ENCODE assay signal across 1 cellular context in genomic region chr15:60575995-60576394, GRCh38.
TF ChIP-seq lines count a peak whose summit lies in the region.

No MANE protein-coding gene starts in this region.

TF ChIP-seq in HepG2, 621 proteins besides CTCF, POLR2A, EP300 and RAD21 (continued from another document and continues in another):
- TF ChIP-seq EHMT2 (IDR thresholded peaks at IDR 0.05; ENCODE audit: borderline replicate concordance, low read depth, low read length), result no peak
- no peak for TF ChIP-seq THRA (CRISPR knock-in tag; IDR thresholded peaks at IDR 0.05; ENCODE audit: borderline replicate concordance)
- TF ChIP-seq ZNF441 (CRISPR knock-in tag; IDR thresholded peaks at IDR 0.05; ENCODE audit: borderline replicate concordance), result no peak
- TF ChIP-seq HOMEZ (CRISPR knock-in tag; IDR thresholded peaks at IDR 0.05; ENCODE audit: low read depth), result 0 out of 2 replicates have a peak, but pooled peaks have one; percentile 23
- no peak for TF ChIP-seq ZNF788 (CRISPR knock-in tag; IDR thresholded peaks at IDR 0.05; ENCODE audit: borderline replicate concordance)
- TF ChIP-seq SATB2 (CRISPR knock-in tag; IDR thresholded peaks at IDR 0.05), result no peak
- TF ChIP-seq CREB1 (IDR thresholded peaks at IDR 0.05), result no peak
- TF ChIP-seq CREB1 (CRISPR knock-in tag; IDR thresholded peaks at IDR 0.05), result no peak
- no peak for TF ChIP-seq MAFK (conservative IDR thresholded peaks at IDR 0.05 in 1 of 2, IDR thresholded peaks at IDR 0.05 in 1 of 2; ENCODE audit: low read length in 2 of 2)
- no peak for TF ChIP-seq TEAD3 (CRISPR knock-in tag; optimal IDR thresholded peaks at IDR 0.05; ENCODE audit: borderline replicate concordance)
- no peak for TF ChIP-seq PHB2 (IDR thresholded peaks at IDR 0.05; ENCODE audit: partially characterized antibody)
- TF ChIP-seq ZNF710 (CRISPR knock-in tag; IDR thresholded peaks at IDR 0.05; ENCODE audit: borderline replicate concordance), result no peak
- no peak for TF ChIP-seq ZNF256 (CRISPR knock-in tag; conservative IDR thresholded peaks at IDR 0.05)
- TF ChIP-seq ZNF281 (CRISPR knock-in tag; IDR thresholded peaks at IDR 0.05; ENCODE audit: borderline replicate concordance), result no peak
- peak; percentile 46; the same call in 1 of the 2 replicates for TF ChIP-seq ARID4A (CRISPR knock-in tag; IDR thresholded peaks at IDR 0.05; ENCODE audit: borderline replicate concordance)
- no peak for TF ChIP-seq ZBTB8A (CRISPR knock-in tag; IDR thresholded peaks at IDR 0.05; ENCODE audit: borderline replicate concordance, low read depth)
- no peak for TF ChIP-seq DNMT1 (CRISPR knock-in tag; IDR thresholded peaks at IDR 0.05)
- TF ChIP-seq ZNF296 (CRISPR knock-in tag; conservative IDR thresholded peaks at IDR 0.05), result no peak
- no peak for TF ChIP-seq ZNF335 (CRISPR knock-in tag; IDR thresholded peaks at IDR 0.05)
- no peak for TF ChIP-seq CC2D1A (CRISPR knock-in tag; IDR thresholded peaks at IDR 0.05)
- peak; percentile 31; the same call in 1 of the 2 replicates for TF ChIP-seq ZNF331 (CRISPR knock-in tag; IDR thresholded peaks at IDR 0.05)
- no peak for TF ChIP-seq CREB3 (CRISPR knock-in tag; IDR thresholded peaks at IDR 0.05)
- no peak for TF ChIP-seq ZNF766 (CRISPR knock-in tag; IDR thresholded peaks at IDR 0.05; ENCODE audit: borderline replicate concordance)
- TF ChIP-seq SAP130 (CRISPR knock-in tag; IDR thresholded peaks at IDR 0.05; ENCODE audit: low read depth), result peak; percentile 71
- TF ChIP-seq SSRP1 (CRISPR knock-in tag; IDR thresholded peaks at IDR 0.05), result no peak
- no peak for TF ChIP-seq ZMAT3 (CRISPR knock-in tag; conservative IDR thresholded peaks at IDR 0.05)
- TF ChIP-seq ZNF235 (CRISPR knock-in tag; IDR thresholded peaks at IDR 0.05; ENCODE audit: borderline replicate concordance), result no peak
- no peak for TF ChIP-seq BRD4 (CRISPR knock-in tag; IDR thresholded peaks at IDR 0.05)
- no peak for TF ChIP-seq KDM5A (IDR thresholded peaks at IDR 0.05; ENCODE audit: borderline replicate concordance, low read length)
- no peak for TF ChIP-seq FOXO4 (CRISPR knock-in tag; conservative IDR thresholded peaks at IDR 0.05)
- TF ChIP-seq RBM39 (IDR thresholded peaks at IDR 0.05; ENCODE audit: low read depth, low read length, poor library complexity, severe bottlenecking), result no peak
- TF ChIP-seq MAF1 (CRISPR knock-in tag; IDR thresholded peaks at IDR 0.05; ENCODE audit: borderline replicate concordance), result no peak
- TF ChIP-seq CENPT (CRISPR knock-in tag; IDR thresholded peaks at IDR 0.05; ENCODE audit: low read depth), result no peak
- TF ChIP-seq ZNF280D (CRISPR knock-in tag; IDR thresholded peaks at IDR 0.05), result no peak
- no peak for TF ChIP-seq HIVEP1 (CRISPR knock-in tag; IDR thresholded peaks at IDR 0.05)
- no peak for TF ChIP-seq MATR3 (CRISPR knock-in tag; IDR thresholded peaks at IDR 0.05)
- peak; percentile 39; the same call in 1 of the 2 replicates for TF ChIP-seq ELF3 (CRISPR knock-in tag; IDR thresholded peaks at IDR 0.05)
- TF ChIP-seq PRPF4 (IDR thresholded peaks at IDR 0.05; ENCODE audit: low read depth, low read length, poor library complexity, severe bottlenecking), result no peak
- TF ChIP-seq TIGD3 (CRISPR knock-in tag; IDR thresholded peaks at IDR 0.05; ENCODE audit: borderline replicate concordance), result no peak
- TF ChIP-seq POLR2AphosphoS2 (IDR thresholded peaks at IDR 0.05; ENCODE audit: low read depth, low read length), result no peak
- TF ChIP-seq SRY (CRISPR knock-in tag; IDR thresholded peaks at IDR 0.05), result peak; percentile 37; the same call in 1 of the 2 replicates
- no peak for TF ChIP-seq ZNF605 (CRISPR knock-in tag; IDR thresholded peaks at IDR 0.05)
- TF ChIP-seq BHLHE40 (IDR thresholded peaks at IDR 0.05; ENCODE audit: low read length), result no peak
- no peak for TF ChIP-seq FLYWCH1 (CRISPR knock-in tag; IDR thresholded peaks at IDR 0.05)
- TF ChIP-seq SCMH1 (CRISPR knock-in tag; IDR thresholded peaks at IDR 0.05; ENCODE audit: borderline replicate concordance), result no peak
- TF ChIP-seq SNAI1 (CRISPR knock-in tag; IDR thresholded peaks at IDR 0.05; ENCODE audit: borderline replicate concordance), result no peak
- no peak for TF ChIP-seq GZF1 (CRISPR knock-in tag; IDR thresholded peaks at IDR 0.05)
